In genomic region chr5:116415182-116415581, GRCh38 we compare ENCODE assay signal across 19 cellular contexts.
"Had no signal": no experiment of that assay in that cellular context is flagged by ENCODE, and none has a peak within 500 bp of the region (broad histone marks: within the 10 kb centered on the region; RNA-seq: fewer than 3 reads in every experiment).

No MANE protein-coding gene starts in this region.

- ATAC-seq: K562, Panc1, PC-3 had no signal

- H3K27ac Mint-ChIP-seq: IgD-negative memory B cell had no signal

- H3K27me3 Mint-ChIP-seq: IgD-negative memory B cell had no signal

- H3K4me3 Mint-ChIP-seq: IgD-negative memory B cell had no signal

- DNase-seq: Kasumi-1; MM.1S; NCI-H1092 treated with DMSO at 0.1 percent for 48 hours; NCI-H1436; NCI-H187; NCI-H2029; NCI-H2081 treated with DMSO at 0.1 percent for 48 hours; NCI-H2227 treated with DMSO at 0.1 percent for 48 hours; NCI-H524; NCI-H526 treated with DMSO at 0.1 percent for 48 hours; NCI-H748 treated with DMSO at 0.1 percent for 48 hours; NK-92 treated with Interleukin-12 subunit alpha and Interleukin-12 subunit beta, amount 100 ng/mL, for 24 hours; PC-3; SHP77; SK-N-SH; SW 1271 had no signal

- H3K9me3 Mint-ChIP-seq: IgD-negative memory B cell had no signal
